27 cellular contexts compared by ENCODE assay signal in genomic region chrX:150863191-150863590, GRCh38.
"Had no signal": no experiment of that assay in that cellular context is flagged by ENCODE, and none has a peak within 500 bp of the region (broad histone marks: within the 10 kb centered on the region; RNA-seq: fewer than 3 reads in every experiment).

No MANE protein-coding gene starts in this region.

- H3K4me3 ChIP-seq: coronary artery, dorsolateral prefrontal cortex, heart left ventricle had no signal

- DNase-seq: activated B cell treated with CpG ODN at 0.5 μM for 24 hours; activated CD4-positive, alpha-beta T cell treated with anti-CD3 and anti-CD28 coated beads for 48 hours; activated CD4-positive, alpha-beta T cell treated with anti-CD3 and anti-CD28 coated beads, Interleukin-2, amount 50 U/mL, for 1 hour; activated CD4-positive, alpha-beta T cell treated with anti-CD3 and anti-CD28 coated beads, Interleukin-2, amount 50 U/mL, for 48 hours; activated CD8-positive, alpha-beta memory T cell treated with anti-CD3 and anti-CD28 coated beads for 24 hours; activated CD8-positive, alpha-beta T cell treated with anti-CD3 and anti-CD28 coated beads for 36 hours; activated effector memory CD4-positive, alpha-beta T cell treated with Interleukin-2 at 50 U/mL for 16 hours; activated gamma-delta T cell treated with Interleukin-2 at 50 U/mL for 16 hours; activated naive CD4-positive, alpha-beta T cell treated with anti-CD3 and anti-CD28 coated beads, Interleukin-2, amount 50 U/mL, for 16 hours; activated naive CD4-positive, alpha-beta T cell treated with Interleukin-2 at 50 U/mL for 16 hours; activated T-cell treated with anti-CD3 and anti-CD28 coated beads, Interleukin-2, amount 50 U/mL, for 4 hours; amniotic stem cell; anterior cingulate cortex; brain microvascular endothelial cell; dorsolateral prefrontal cortex; effector memory CD4-positive, alpha-beta T cell; endodermal cell; foreskin fibroblast; glutamatergic neuron; heart left ventricle; T-helper 17 cell; T1000; WERI-Rb-1 had no signal

- H3K36me3 ChIP-seq: brain microvascular endothelial cell, WERI-Rb-1 had no signal

- ATAC-seq: activated CD4-positive, CD25-positive, alpha-beta regulatory T cell treated with anti-CD3 and anti-CD28 coated beads, Interleukin-2, amount 50 U/mL, for 24 hours; activated CD8-positive, alpha-beta T cell treated with anti-CD3 and anti-CD28 coated beads for 36 hours; activated T-cell treated with anti-CD3 and anti-CD28 coated beads, Interleukin-2, amount 50 U/mL, for 4 hours; activated T-helper 17 cell treated with anti-CD3 and anti-CD28 coated beads, Interleukin-2, amount 50 U/mL, for 72 hours; esophagus mucosa; heart left ventricle; T-helper 17 cell had no signal

- H3K27me3 ChIP-seq: brain microvascular endothelial cell, heart left ventricle had no signal

- H3K27ac ChIP-seq: brain microvascular endothelial cell, coronary artery, dorsolateral prefrontal cortex, heart left ventricle, WERI-Rb-1 had no signal
